Comparison of ENCODE assay signal across 13 cellular contexts in genomic region chr1:222588135-222588534, GRCh38. TPM values are rescaled to one million over a fixed set of nuclear protein-coding genes. Genes with fewer than 3 reads are reported as not detected.
DNase-seq lines count a peak whose midpoint lies in the region; ATAC-seq and TF ChIP-seq lines count a peak whose summit lies in the region.
"Had no signal": no experiment of that assay in that cellular context is flagged by ENCODE, and none has a peak within 500 bp of the region (broad histone marks: within the 10 kb centered on the region; RNA-seq: fewer than 3 reads in every experiment).

No MANE protein-coding gene starts in this region.

- H3K4me2 ChIP-seq in OCI-LY3 (ENCODE audit: low read length) (peak overlapping the region; percentile 91), smooth muscle cell (peak overlapping the region; percentile 95)

- H3K36me3 ChIP-seq in OCI-LY3 (replicated peaks; ENCODE audit: low read depth, low read length): peaks cover 28% of the 10 kb centered on the region
- peaks cover 3% of the 10 kb centered on the region for H3K36me3 ChIP-seq in smooth muscle cell (ENCODE audit: low read depth)

- H3K79me2 ChIP-seq in OCI-LY3 (ENCODE audit: low read length) (peaks cover 29% of the 10 kb centered on the region), smooth muscle cell (ENCODE audit: low read depth) (peaks cover 19% of the 10 kb centered on the region)

- no peaks in the 10 kb centered on the region for H3F3A ChIP-seq in smooth muscle cell (ENCODE audit: low read depth)

- WGBS in smooth muscle cell (ENCODE audit: low lambda C conversion rate): 100% methylated on average over 1 of the region's 1 CpG

- DNase-seq in activated T-cell treated with anti-CD3 and anti-CD28 coated beads, Interleukin-2, amount 50 U/mL, for 72 hours: no peak
- no peak for DNase-seq in activated T-cell treated with anti-CD3 and anti-CD28 coated beads for 4 hours
- peak; percentile 36 for DNase-seq in fibroblast of peridontal ligament (ENCODE audit: extremely low read depth)
- no peak for DNase-seq in smooth muscle cell (lab: John Stamatoyannopoulos, UW; ENCODE audit: unreplicated experiment)
- DNase-seq in glomerular visceral epithelial cell (ENCODE audit: extremely low spot score): no peak
- DNase-seq in amniotic stem cell (lab: John Stamatoyannopoulos, UW): no peak
- no peak for DNase-seq in NCI-H1694 treated with DMSO at 0.1 percent for 48 hours (lab: John Stamatoyannopoulos, UW)
- DNase-seq: immature natural killer cell; KG1; stimulated activated CD8-positive, alpha-beta memory T cell treated with anti-CD3 and anti-CD28 coated beads, Interleukin-4, amount 100 ng/mL, for 48 hours had no signal

- H3K4me1 Mint-ChIP-seq in activated T-cell treated with anti-CD3 and anti-CD28 coated beads, Interleukin-2, amount 50 U/mL, for 72 hours (ENCODE audit: low read depth): peaks cover 59% of the 10 kb centered on the region

- H3K4me1 ChIP-seq in OCI-LY3 (ENCODE audit: low read length): peaks cover 16% of the 10 kb centered on the region
- peaks cover 17% of the 10 kb centered on the region for H3K4me1 ChIP-seq in smooth muscle cell (ENCODE audit: low read depth)

- H3K27ac ChIP-seq in OCI-LY3 (ENCODE audit: low read length) (no peak overlapping the region), smooth muscle cell (ENCODE audit: low read depth) (no peak overlapping the region)
- H3K27ac ChIP-seq: RWPE1 had no signal

- H3K27me3 ChIP-seq in OCI-LY3 (ENCODE audit: low read depth, low read length) (no peaks in the 10 kb centered on the region), smooth muscle cell (ENCODE audit: low read depth) (no peaks in the 10 kb centered on the region)

- TF ChIP-seq CTCF in OCI-LY3 (IDR thresholded peaks at IDR 0.05; ENCODE audit: low read depth, low read length) (no peak), smooth muscle cell (IDR thresholded peaks at IDR 0.05; ENCODE audit: borderline replicate concordance, insufficient read depth, poor library complexity, severe bottlenecking) (no peak)

- H3K9ac ChIP-seq in OCI-LY3 (ENCODE audit: low read length) (no peak overlapping the region), smooth muscle cell (ENCODE audit: low read depth) (no peak overlapping the region)

- no peaks in the 10 kb centered on the region for H3K9me3 ChIP-seq in OCI-LY3 (ENCODE audit: insufficient read depth, low read length)
- no peaks in the 10 kb centered on the region for H3K9me3 ChIP-seq in smooth muscle cell (replicated peaks; ENCODE audit: low read depth)

- H3K4me3 Mint-ChIP-seq in activated T-cell treated with anti-CD3 and anti-CD28 coated beads, Interleukin-2, amount 50 U/mL, for 72 hours: peak overlapping the region; percentile 19 to 95

- H3K9me3 Mint-ChIP-seq in activated T-cell treated with anti-CD3 and anti-CD28 coated beads, Interleukin-2, amount 50 U/mL, for 72 hours: no peaks in the 10 kb centered on the region
- H3K9me3 Mint-ChIP-seq: immature natural killer cell had no signal

- no peak overlapping the region for H2AFZ ChIP-seq in OCI-LY3 (ENCODE audit: low read depth, low read length)
- no peak overlapping the region for H2AFZ ChIP-seq in smooth muscle cell (ENCODE audit: low read depth)

- H3K36me3 Mint-ChIP-seq in activated T-cell treated with anti-CD3 and anti-CD28 coated beads, Interleukin-2, amount 50 U/mL, for 72 hours (ENCODE audit: insufficient read depth in 2 of 2): peaks cover 8 to 23% of the 10 kb centered on the region in 2 donors

- no peaks in the 10 kb centered on the region for H3K27me3 Mint-ChIP-seq in activated T-cell treated with anti-CD3 and anti-CD28 coated beads, Interleukin-2, amount 50 U/mL, for 72 hours (ENCODE audit: low read depth)

- ATAC-seq in activated T-cell treated with anti-CD3 and anti-CD28 coated beads, Interleukin-2, amount 50 U/mL, for 72 hours (replicated peaks in 1 of 2): no peak
- ATAC-seq: esophagus mucosa had no signal

- H4K20me1 ChIP-seq in OCI-LY3 (ENCODE audit: insufficient read depth, low read length): no peaks in the 10 kb centered on the region
- no peaks in the 10 kb centered on the region for H4K20me1 ChIP-seq in smooth muscle cell (ENCODE audit: low read depth)

- no peak overlapping the region for H3K4me3 ChIP-seq in OCI-LY3 (ENCODE audit: low read length)
- no peak overlapping the region for H3K4me3 ChIP-seq in smooth muscle cell

- no peak overlapping the region for H3K27ac Mint-ChIP-seq in activated T-cell treated with anti-CD3 and anti-CD28 coated beads, Interleukin-2, amount 50 U/mL, for 72 hours

RNA-seq across cellular contexts. Expression of gene TAF1A, which starts 1.6 kb away (rescaled TPM):
- 10 to 100 TPM; 12.0 to 15.1 TPM for total RNA-seq in activated T-cell treated with anti-CD3 and anti-CD28 coated beads, Interleukin-2, amount 50 U/mL, for 72 hours
- total RNA-seq in smooth muscle cell: 7.4 and 10.6 TPM in 2 replicates
- 5.1 and 6.2 TPM in 2 replicates for polyA plus RNA-seq in smooth muscle cell

RNA-seq across cellular contexts. Expression of gene MIA3, which starts 29.8 kb away (rescaled TPM):
- 10 to 100 TPM; 52.2 to 61.5 TPM for total RNA-seq in activated T-cell treated with anti-CD3 and anti-CD28 coated beads, Interleukin-2, amount 50 U/mL, for 72 hours
- total RNA-seq in smooth muscle cell: 64.0 and 71.2 TPM in 2 replicates
- polyA plus RNA-seq in smooth muscle cell: 56.8 and 61.8 TPM in 2 replicates

RNA-seq across cellular contexts. Expression of gene HHIPL2, which starts 40.2 kb away (rescaled TPM):
- total RNA-seq in activated T-cell treated with anti-CD3 and anti-CD28 coated beads, Interleukin-2, amount 50 U/mL, for 72 hours: under 1 TPM in 1 of 2 donors, not detected in 1; 0.56 TPM
- total RNA-seq in smooth muscle cell: 0.63 TPM in 1 of 2 replicates, not detected in the other
- polyA plus RNA-seq in smooth muscle cell: 1.1 and 1.3 TPM in 2 replicates
- polyA plus RNA-seq: immature natural killer cell had no signal
